8 cellular contexts compared by ENCODE assay signal in genomic region chr20:20603339-20603990, GRCh38.
A peak's percentile ranks its signal among the peaks of the same experiment; 100 is the strongest.
DNase-seq lines count a peak whose midpoint lies in the region; ATAC-seq, FAIRE-seq and TF ChIP-seq lines count a peak whose summit lies in the region.

No MANE protein-coding gene starts in this region.

- H3K36me3 ChIP-seq in bronchial epithelial cell (ENCODE audit: control insufficient read depth, insufficient read depth, low read length) (no peaks in the 10 kb centered on the region), SK-N-SH (replicated peaks in 1 of 2; ENCODE audit: control insufficient read depth in 1 of 2, insufficient read depth in 2 of 2, low read length in 1 of 2) (peaks cover 0 to 3% of the 10 kb centered on the region in 2 experiments)

- DNase-seq in NCI-H187 treated with DMSO at 0.1 percent for 48 hours (lab: John Stamatoyannopoulos, UW) (peak; percentile 94), bronchial epithelial cell (ENCODE audit: low read depth) (peak; percentile 100), GOT3 (lab: John Stamatoyannopoulos, UW) (no peak), cortex of kidney (lab: John Stamatoyannopoulos, UW) (no peak), SK-N-SH (no peak)
- DNase-seq in activated CD4-positive, alpha-beta T cell treated with anti-CD3 and anti-CD28 coated beads for 48 hours: no peak

- no peaks in the 10 kb centered on the region for H3F3A ChIP-seq in SK-N-SH (replicated peaks; ENCODE audit: insufficient read depth)

- CTCF ChIA-PET in SK-N-SH (lab: Yijun Ruan, JAX): interaction anchor here (0.8 to 3.7 kb wide), 2 partner anchors 10 to 234 kb away, joined by 3 to 30 read pairs; no protein-coding TSS in a partner anchor

- TF ChIP-seq EP300 in SK-N-SH (IDR thresholded peaks at IDR 0.05; ENCODE audit: borderline replicate concordance in 1 of 2, low read depth in 1 of 2, low read length in 1 of 2): no peak

- H3K79me2 ChIP-seq in SK-N-SH (ENCODE audit: insufficient read depth): no peaks in the 10 kb centered on the region

- H3K9ac ChIP-seq in SK-N-SH: no peak overlapping the region

- no peaks in the 10 kb centered on the region for H3K9me3 ChIP-seq in SK-N-SH

- no peak overlapping the region for H3K4me2 ChIP-seq in SK-N-SH

- WGBS in SK-N-SH (ENCODE audit: low lambda C conversion rate): 72% methylated on average over 5 of the region's 5 CpGs

- no peak for TF ChIP-seq CTCF in bronchial epithelial cell (IDR thresholded peaks at IDR 0.05; ENCODE audit: insufficient read depth, low read length, severe bottlenecking)
- no peak for TF ChIP-seq CTCF in SK-N-SH (IDR thresholded peaks at IDR 0.05)

- no peaks in the 10 kb centered on the region for H4K20me1 ChIP-seq in SK-N-SH (ENCODE audit: insufficient read depth)

- H3K4me1 ChIP-seq in SK-N-SH (ENCODE audit: control insufficient read depth in 1 of 2, insufficient read depth in 2 of 2, low read depth in 1 of 2, low read length in 1 of 2): no peaks in the 10 kb centered on the region

- no peak overlapping the region for H3K4me3 ChIP-seq in bronchial epithelial cell (ENCODE audit: low read depth, low read length)
- no peak overlapping the region for H3K4me3 ChIP-seq in SK-N-SH (ENCODE audit: low read depth in 2 of 2, low read length in 1 of 2)

- H3K9me2 ChIP-seq in SK-N-SH: no peaks in the 10 kb centered on the region

- no peak overlapping the region for H3K27ac ChIP-seq in SK-N-SH (ENCODE audit: low read depth in 2 of 2, low read length in 1 of 2)

- POLR2A ChIA-PET in SK-N-SH (lab: Yijun Ruan, JAX): no interaction called here

- H2AFZ ChIP-seq in SK-N-SH (ENCODE audit: low read depth): no peak overlapping the region

- ATAC-seq in GM18907 (IDR thresholded peaks at IDR 0.05; ENCODE audit: unreplicated experiment) (peak; percentile 99), HG02840 (IDR thresholded peaks at IDR 0.05; ENCODE audit: low FRiP score, unreplicated experiment) (peak; percentile 99)

- no peaks in the 10 kb centered on the region for H3K27me3 ChIP-seq in bronchial epithelial cell (ENCODE audit: control insufficient read depth, insufficient read depth, low read length)
- no peaks in the 10 kb centered on the region for H3K27me3 ChIP-seq in SK-N-SH (ENCODE audit: insufficient read depth)

- peak; percentile 100 for FAIRE-seq in bronchial epithelial cell (lab: Jason Lieb, UNC)

- no peak for TF ChIP-seq RAD21 in SK-N-SH (IDR thresholded peaks at IDR 0.05; ENCODE audit: low read length)

TF ChIP-seq in SK-N-SH, 30 proteins besides CTCF, POLR2A, EP300 and RAD21:
- TF ChIP-seq ZBTB33 (IDR thresholded peaks at IDR 0.05; ENCODE audit: borderline replicate concordance, low read depth): no peak
- TF ChIP-seq MEF2A (IDR thresholded peaks at IDR 0.05; ENCODE audit: borderline replicate concordance, low read depth): no peak
- TF ChIP-seq YY1 (IDR thresholded peaks at IDR 0.05; ENCODE audit: low read depth): no peak
- TF ChIP-seq RFX5 (IDR thresholded peaks at IDR 0.05; ENCODE audit: low read length): no peak
- no peak for TF ChIP-seq MAX (IDR thresholded peaks at IDR 0.05; ENCODE audit: low read depth)
- TF ChIP-seq USF2 (IDR thresholded peaks at IDR 0.05; ENCODE audit: borderline replicate concordance, low read depth, low read length): no peak
- TF ChIP-seq MXI1 (IDR thresholded peaks at IDR 0.05; ENCODE audit: low read depth, low read length): no peak
- TF ChIP-seq TEAD4 (IDR thresholded peaks at IDR 0.05; ENCODE audit: borderline replicate concordance, insufficient read depth): no peak
- no peak for TF ChIP-seq RCOR1 (IDR thresholded peaks at IDR 0.05; ENCODE audit: low read length)
- no peak for TF ChIP-seq RXRA (IDR thresholded peaks at IDR 0.05; ENCODE audit: borderline replicate concordance, low read depth)

Comparison
In these comparisons a context has a peak if more than half of its experiments do, and no peak if none do; other contexts are left out.
1. DNase-seq: peak in NCI-H187 treated with DMSO at 0.1 percent for 48 hours (single experiment) and bronchial epithelial cell (single experiment); none in GOT3 (single experiment), activated CD4-positive, alpha-beta T cell treated with anti-CD3 and anti-CD28 coated beads for 48 hours (single experiment), cortex of kidney (single experiment) and SK-N-SH (single experiment).